In genomic region chr5:121189569-121190305, GRCh38 we compare ENCODE assay signal across 2 cellular contexts.
TF ChIP-seq lines count a peak whose summit lies in the region.

No MANE protein-coding gene starts in this region.

TF ChIP-seq in GM23338, 12 proteins besides CTCF, POLR2A, EP300 and RAD21:
- TF ChIP-seq, protein P1, sequence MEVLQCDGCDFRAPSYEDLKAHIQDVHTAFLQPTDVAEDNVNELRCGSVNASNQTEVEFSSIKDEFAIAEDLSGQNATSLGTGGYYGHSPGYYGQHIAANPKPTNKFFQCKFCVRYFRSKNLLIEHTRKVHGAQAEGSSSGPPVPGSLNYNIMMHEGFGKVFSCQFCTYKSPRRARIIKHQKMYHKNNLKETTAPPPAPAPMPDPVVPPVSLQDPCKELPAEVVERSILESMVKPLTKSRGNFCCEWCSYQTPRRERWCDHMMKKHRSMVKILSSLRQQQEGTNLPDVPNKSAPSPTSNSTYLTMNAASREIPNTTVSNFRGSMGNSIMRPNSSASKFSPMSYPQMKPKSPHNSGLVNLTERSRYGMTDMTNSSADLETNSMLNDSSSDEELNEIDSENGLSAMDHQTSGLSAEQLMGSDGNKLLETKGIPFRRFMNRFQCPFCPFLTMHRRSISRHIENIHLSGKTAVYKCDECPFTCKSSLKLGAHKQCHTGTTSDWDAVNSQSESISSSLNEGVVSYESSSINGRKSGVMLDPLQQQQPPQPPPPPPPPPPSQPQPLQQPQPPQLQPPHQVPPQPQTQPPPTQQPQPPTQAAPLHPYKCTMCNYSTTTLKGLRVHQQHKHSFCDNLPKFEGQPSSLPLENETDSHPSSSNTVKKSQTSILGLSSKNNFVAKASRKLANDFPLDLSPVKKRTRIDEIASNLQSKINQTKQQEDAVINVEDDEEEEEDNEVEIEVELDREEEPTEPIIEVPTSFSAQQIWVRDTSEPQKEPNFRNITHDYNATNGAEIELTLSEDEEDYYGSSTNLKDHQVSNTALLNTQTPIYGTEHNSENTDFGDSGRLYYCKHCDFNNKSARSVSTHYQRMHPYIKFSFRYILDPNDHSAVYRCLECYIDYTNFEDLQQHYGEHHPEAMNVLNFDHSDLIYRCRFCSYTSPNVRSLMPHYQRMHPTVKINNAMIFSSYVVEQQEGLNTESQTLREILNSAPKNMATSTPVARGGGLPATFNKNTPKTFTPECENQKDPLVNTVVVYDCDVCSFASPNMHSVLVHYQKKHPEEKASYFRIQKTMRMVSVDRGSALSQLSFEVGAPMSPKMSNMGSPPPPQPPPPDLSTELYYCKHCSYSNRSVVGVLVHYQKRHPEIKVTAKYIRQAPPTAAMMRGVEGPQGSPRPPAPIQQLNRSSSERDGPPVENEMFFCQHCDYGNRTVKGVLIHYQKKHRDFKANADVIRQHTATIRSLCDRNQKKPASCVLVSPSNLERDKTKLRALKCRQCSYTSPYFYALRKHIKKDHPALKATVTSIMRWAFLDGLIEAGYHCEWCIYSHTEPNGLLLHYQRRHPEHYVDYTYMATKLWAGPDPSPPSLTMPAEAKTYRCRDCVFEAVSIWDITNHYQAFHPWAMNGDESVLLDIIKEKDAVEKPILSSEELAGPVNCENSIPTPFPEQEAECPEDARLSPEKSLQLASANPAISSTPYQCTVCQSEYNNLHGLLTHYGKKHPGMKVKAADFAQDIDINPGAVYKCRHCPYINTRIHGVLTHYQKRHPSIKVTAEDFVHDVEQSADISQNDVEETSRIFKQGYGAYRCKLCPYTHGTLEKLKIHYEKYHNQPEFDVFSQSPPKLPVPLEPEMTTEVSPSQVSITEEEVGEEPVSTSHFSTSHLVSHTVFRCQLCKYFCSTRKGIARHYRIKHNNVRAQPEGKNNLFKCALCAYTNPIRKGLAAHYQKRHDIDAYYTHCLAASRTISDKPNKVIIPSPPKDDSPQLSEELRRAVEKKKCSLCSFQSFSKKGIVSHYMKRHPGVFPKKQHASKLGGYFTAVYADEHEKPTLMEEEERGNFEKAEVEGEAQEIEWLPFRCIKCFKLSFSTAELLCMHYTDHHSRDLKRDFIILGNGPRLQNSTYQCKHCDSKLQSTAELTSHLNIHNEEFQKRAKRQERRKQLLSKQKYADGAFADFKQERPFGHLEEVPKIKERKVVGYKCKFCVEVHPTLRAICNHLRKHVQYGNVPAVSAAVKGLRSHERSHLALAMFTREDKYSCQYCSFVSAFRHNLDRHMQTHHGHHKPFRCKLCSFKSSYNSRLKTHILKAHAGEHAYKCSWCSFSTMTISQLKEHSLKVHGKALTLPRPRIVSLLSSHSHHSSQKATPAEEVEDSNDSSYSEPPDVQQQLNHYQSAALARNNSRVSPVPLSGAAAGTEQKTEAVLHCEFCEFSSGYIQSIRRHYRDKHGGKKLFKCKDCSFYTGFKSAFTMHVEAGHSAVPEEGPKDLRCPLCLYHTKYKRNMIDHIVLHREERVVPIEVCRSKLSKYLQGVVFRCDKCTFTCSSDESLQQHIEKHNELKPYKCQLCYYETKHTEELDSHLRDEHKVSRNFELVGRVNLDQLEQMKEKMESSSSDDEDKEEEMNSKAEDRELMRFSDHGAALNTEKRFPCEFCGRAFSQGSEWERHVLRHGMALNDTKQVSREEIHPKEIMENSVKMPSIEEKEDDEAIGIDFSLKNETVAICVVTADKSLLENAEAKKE (CRISPR knock-in tag; IDR thresholded peaks at IDR 0.05), result no peak
- no peak for TF ChIP-seq ZNF331 (CRISPR knock-in tag; IDR thresholded peaks at IDR 0.05; ENCODE audit: low read depth)
- TF ChIP-seq ZNF114 (CRISPR knock-in tag; IDR thresholded peaks at IDR 0.05), result no peak
- TF ChIP-seq JUNB (IDR thresholded peaks at IDR 0.05; ENCODE audit: unreplicated experiment), result no peak
- TF ChIP-seq, protein P2, sequence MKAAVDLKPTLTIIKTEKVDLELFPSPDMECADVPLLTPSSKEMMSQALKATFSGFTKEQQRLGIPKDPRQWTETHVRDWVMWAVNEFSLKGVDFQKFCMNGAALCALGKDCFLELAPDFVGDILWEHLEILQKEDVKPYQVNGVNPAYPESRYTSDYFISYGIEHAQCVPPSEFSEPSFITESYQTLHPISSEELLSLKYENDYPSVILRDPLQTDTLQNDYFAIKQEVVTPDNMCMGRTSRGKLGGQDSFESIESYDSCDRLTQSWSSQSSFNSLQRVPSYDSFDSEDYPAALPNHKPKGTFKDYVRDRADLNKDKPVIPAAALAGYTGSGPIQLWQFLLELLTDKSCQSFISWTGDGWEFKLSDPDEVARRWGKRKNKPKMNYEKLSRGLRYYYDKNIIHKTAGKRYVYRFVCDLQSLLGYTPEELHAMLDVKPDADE (IDR thresholded peaks at IDR 0.05), result no peak
- no peak for TF ChIP-seq STAT1 (IDR thresholded peaks at IDR 0.05; ENCODE audit: unreplicated experiment)
- TF ChIP-seq NANOG (IDR thresholded peaks at IDR 0.05; ENCODE audit: borderline replicate concordance), result no peak
- TF ChIP-seq EZH2phosphoT487 (IDR thresholded peaks at IDR 0.05; ENCODE audit: unreplicated experiment), result no peak
- TF ChIP-seq EZH2 (IDR thresholded peaks at IDR 0.05; ENCODE audit: low read depth, unreplicated experiment), result no peak
- no peak for TF ChIP-seq CREB1 (CRISPR knock-in tag; IDR thresholded peaks at IDR 0.05; ENCODE audit: low read depth)
- no peak for TF ChIP-seq REST (IDR thresholded peaks at IDR 0.05; ENCODE audit: unreplicated experiment)
- TF ChIP-seq POLR2AphosphoS5 (IDR thresholded peaks at IDR 0.05; ENCODE audit: low read depth), result no peak

TF ChIP-seq in H1, 55 proteins besides CTCF, POLR2A, EP300 and RAD21 (continued from another document):
- TF ChIP-seq GTF2F1 (IDR thresholded peaks at IDR 0.05; ENCODE audit: borderline replicate concordance, low read depth, low read length) (no peak), SAP30 (IDR thresholded peaks at IDR 0.05; ENCODE audit: insufficient read depth, insufficient replicate concordance, low read length) (no peak), BCL11A (IDR thresholded peaks at IDR 0.05; ENCODE audit: low read depth in 2 of 2, low read length in 2 of 2) (no peak), KDM4A (IDR thresholded peaks at IDR 0.05; ENCODE audit: low read depth, low read length, severe bottlenecking) (no peak), NANOG (IDR thresholded peaks at IDR 0.05; ENCODE audit: insufficient read depth, low read depth, low read length, poor library complexity, severe bottlenecking) (no peak), SUZ12 (IDR thresholded peaks at IDR 0.05; ENCODE audit: low read length) (no peak), EGR1 (IDR thresholded peaks at IDR 0.05; ENCODE audit: borderline replicate concordance, low read depth, low read length) (no peak), MAFK (IDR thresholded peaks at IDR 0.05; ENCODE audit: low read depth, low read length) (no peak), USF2 (IDR thresholded peaks at IDR 0.05; ENCODE audit: low read length) (no peak), POLR2AphosphoS5 (IDR thresholded peaks at IDR 0.05; ENCODE audit: low read depth, low read length) (no peak), CHD1 (IDR thresholded peaks at IDR 0.05; ENCODE audit: low read depth, low read length) (no peak), TBP (IDR thresholded peaks at IDR 0.05; ENCODE audit: low read depth, low read length) (no peak), SP2 (IDR thresholded peaks at IDR 0.05; ENCODE audit: low read length) (no peak), CTBP2 (IDR thresholded peaks at IDR 0.05; ENCODE audit: borderline replicate concordance, insufficient read depth, insufficient read length, low read length) (no peak), CREB1 (IDR thresholded peaks at IDR 0.05) (no peak)
- TF ChIP-seq, protein P3, sequence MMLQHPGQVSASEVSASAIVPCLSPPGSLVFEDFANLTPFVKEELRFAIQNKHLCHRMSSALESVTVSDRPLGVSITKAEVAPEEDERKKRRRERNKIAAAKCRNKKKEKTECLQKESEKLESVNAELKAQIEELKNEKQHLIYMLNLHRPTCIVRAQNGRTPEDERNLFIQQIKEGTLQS (IDR thresholded peaks at IDR 0.05; ENCODE audit: insufficient read depth, low read depth, low read length), result no peak
- TF ChIP-seq, protein P4, sequence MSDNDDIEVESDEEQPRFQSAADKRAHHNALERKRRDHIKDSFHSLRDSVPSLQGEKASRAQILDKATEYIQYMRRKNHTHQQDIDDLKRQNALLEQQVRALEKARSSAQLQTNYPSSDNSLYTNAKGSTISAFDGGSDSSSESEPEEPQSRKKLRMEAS (IDR thresholded peaks at IDR 0.05), result no peak
- TF ChIP-seq, protein P5, sequence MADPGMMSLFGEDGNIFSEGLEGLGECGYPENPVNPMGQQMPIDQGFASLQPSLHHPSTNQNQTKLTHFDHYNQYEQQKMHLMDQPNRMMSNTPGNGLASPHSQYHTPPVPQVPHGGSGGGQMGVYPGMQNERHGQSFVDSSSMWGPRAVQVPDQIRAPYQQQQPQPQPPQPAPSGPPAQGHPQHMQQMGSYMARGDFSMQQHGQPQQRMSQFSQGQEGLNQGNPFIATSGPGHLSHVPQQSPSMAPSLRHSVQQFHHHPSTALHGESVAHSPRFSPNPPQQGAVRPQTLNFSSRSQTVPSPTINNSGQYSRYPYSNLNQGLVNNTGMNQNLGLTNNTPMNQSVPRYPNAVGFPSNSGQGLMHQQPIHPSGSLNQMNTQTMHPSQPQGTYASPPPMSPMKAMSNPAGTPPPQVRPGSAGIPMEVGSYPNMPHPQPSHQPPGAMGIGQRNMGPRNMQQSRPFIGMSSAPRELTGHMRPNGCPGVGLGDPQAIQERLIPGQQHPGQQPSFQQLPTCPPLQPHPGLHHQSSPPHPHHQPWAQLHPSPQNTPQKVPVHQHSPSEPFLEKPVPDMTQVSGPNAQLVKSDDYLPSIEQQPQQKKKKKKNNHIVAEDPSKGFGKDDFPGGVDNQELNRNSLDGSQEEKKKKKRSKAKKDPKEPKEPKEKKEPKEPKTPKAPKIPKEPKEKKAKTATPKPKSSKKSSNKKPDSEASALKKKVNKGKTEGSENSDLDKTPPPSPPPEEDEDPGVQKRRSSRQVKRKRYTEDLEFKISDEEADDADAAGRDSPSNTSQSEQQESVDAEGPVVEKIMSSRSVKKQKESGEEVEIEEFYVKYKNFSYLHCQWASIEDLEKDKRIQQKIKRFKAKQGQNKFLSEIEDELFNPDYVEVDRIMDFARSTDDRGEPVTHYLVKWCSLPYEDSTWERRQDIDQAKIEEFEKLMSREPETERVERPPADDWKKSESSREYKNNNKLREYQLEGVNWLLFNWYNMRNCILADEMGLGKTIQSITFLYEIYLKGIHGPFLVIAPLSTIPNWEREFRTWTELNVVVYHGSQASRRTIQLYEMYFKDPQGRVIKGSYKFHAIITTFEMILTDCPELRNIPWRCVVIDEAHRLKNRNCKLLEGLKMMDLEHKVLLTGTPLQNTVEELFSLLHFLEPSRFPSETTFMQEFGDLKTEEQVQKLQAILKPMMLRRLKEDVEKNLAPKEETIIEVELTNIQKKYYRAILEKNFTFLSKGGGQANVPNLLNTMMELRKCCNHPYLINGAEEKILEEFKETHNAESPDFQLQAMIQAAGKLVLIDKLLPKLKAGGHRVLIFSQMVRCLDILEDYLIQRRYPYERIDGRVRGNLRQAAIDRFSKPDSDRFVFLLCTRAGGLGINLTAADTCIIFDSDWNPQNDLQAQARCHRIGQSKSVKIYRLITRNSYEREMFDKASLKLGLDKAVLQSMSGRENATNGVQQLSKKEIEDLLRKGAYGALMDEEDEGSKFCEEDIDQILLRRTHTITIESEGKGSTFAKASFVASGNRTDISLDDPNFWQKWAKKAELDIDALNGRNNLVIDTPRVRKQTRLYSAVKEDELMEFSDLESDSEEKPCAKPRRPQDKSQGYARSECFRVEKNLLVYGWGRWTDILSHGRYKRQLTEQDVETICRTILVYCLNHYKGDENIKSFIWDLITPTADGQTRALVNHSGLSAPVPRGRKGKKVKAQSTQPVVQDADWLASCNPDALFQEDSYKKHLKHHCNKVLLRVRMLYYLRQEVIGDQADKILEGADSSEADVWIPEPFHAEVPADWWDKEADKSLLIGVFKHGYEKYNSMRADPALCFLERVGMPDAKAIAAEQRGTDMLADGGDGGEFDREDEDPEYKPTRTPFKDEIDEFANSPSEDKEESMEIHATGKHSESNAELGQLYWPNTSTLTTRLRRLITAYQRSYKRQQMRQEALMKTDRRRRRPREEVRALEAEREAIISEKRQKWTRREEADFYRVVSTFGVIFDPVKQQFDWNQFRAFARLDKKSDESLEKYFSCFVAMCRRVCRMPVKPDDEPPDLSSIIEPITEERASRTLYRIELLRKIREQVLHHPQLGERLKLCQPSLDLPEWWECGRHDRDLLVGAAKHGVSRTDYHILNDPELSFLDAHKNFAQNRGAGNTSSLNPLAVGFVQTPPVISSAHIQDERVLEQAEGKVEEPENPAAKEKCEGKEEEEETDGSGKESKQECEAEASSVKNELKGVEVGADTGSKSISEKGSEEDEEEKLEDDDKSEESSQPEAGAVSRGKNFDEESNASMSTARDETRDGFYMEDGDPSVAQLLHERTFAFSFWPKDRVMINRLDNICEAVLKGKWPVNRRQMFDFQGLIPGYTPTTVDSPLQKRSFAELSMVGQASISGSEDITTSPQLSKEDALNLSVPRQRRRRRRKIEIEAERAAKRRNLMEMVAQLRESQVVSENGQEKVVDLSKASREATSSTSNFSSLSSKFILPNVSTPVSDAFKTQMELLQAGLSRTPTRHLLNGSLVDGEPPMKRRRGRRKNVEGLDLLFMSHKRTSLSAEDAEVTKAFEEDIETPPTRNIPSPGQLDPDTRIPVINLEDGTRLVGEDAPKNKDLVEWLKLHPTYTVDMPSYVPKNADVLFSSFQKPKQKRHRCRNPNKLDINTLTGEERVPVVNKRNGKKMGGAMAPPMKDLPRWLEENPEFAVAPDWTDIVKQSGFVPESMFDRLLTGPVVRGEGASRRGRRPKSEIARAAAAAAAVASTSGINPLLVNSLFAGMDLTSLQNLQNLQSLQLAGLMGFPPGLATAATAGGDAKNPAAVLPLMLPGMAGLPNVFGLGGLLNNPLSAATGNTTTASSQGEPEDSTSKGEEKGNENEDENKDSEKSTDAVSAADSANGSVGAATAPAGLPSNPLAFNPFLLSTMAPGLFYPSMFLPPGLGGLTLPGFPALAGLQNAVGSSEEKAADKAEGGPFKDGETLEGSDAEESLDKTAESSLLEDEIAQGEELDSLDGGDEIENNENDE (IDR thresholded peaks at IDR 0.05; ENCODE audit: insufficient replicate concordance, low read length), result no peak
